1 cellular context compared by ENCODE assay signal in the genomic region with DNA sequence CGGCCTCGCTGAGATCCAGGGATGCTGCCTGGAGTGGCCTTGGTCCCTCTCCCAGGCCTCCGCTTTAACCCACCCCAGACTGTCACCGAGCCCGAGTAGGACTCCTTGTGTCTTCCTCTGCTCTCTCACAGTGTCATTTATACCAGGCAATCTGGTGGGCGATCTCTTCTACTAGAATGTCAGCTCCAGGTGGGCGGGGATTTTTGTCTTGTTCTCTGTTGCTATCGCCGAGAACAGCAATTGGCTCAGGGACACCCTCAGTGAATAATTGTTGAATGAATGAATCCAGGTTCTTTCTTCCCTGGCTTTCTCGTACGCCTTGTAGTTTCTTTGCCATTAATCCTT.
TF ChIP-seq lines count a peak whose summit lies in the region.

No MANE protein-coding gene starts in this region.

TF ChIP-seq in GM12878, 131 proteins besides CTCF, POLR2A, EP300 and RAD21:
- TF ChIP-seq EGR1 (IDR thresholded peaks at IDR 0.05; ENCODE audit: borderline replicate concordance in 1 of 2, low read depth in 2 of 2, low read length in 2 of 2) (0 out of 3 replicates have a peak, but pooled peaks of 1 of the 2 experiments have one; percentile 23), ZNF622 (IDR thresholded peaks at IDR 0.05) (no peak)
